Comparison of ENCODE assay signal across 2 cellular contexts in the genomic region with DNA sequence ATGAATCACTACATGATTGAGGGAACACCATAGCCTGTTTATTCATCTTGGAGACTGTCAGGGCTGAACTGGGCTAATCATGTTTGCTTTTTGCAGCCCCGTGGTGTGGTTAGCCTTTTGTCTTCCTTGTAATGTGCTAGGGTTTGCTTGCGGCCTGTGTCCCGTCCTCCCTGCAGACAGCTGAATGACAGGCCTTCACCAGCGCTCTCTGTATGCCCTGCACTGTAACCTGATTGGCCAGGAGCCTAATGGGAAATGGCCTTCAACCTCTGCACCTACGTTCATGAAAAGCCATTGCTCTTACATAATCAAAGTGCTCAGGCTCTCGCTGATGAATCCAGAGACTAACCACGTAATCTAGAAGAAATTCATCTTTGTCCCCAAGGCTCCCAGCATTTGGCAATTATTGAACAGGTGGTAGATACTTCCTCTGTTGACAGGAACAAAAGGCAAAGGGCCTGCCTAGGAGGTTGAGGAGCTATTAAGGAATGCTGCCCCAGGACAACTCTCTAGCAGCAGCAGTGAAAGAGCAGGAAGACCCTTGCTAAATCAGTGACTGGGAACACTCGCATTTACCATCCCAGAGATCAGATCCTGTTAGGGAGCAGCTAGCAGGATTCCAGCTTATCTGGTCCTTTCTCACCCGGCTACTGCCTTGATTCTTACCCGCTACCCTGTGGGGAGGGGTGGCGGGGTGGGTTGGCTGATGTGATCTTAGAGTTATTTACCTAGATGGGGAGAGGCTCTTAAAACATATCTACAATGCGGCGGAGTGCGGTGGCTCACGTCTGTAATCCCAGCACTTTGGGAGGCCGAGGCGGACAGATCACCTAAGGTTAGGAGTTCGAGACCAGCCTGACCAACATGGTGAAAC.
TF ChIP-seq lines count a peak whose summit lies in the region.

No MANE protein-coding gene starts in this region.

TF ChIP-seq in GM23338, 12 proteins besides CTCF, POLR2A, EP300 and RAD21:
- no peak for TF ChIP-seq STAT1 (IDR thresholded peaks at IDR 0.05; ENCODE audit: unreplicated experiment)
- TF ChIP-seq CREB1 (CRISPR knock-in tag; IDR thresholded peaks at IDR 0.05; ENCODE audit: low read depth), result no peak
- TF ChIP-seq, protein P1, sequence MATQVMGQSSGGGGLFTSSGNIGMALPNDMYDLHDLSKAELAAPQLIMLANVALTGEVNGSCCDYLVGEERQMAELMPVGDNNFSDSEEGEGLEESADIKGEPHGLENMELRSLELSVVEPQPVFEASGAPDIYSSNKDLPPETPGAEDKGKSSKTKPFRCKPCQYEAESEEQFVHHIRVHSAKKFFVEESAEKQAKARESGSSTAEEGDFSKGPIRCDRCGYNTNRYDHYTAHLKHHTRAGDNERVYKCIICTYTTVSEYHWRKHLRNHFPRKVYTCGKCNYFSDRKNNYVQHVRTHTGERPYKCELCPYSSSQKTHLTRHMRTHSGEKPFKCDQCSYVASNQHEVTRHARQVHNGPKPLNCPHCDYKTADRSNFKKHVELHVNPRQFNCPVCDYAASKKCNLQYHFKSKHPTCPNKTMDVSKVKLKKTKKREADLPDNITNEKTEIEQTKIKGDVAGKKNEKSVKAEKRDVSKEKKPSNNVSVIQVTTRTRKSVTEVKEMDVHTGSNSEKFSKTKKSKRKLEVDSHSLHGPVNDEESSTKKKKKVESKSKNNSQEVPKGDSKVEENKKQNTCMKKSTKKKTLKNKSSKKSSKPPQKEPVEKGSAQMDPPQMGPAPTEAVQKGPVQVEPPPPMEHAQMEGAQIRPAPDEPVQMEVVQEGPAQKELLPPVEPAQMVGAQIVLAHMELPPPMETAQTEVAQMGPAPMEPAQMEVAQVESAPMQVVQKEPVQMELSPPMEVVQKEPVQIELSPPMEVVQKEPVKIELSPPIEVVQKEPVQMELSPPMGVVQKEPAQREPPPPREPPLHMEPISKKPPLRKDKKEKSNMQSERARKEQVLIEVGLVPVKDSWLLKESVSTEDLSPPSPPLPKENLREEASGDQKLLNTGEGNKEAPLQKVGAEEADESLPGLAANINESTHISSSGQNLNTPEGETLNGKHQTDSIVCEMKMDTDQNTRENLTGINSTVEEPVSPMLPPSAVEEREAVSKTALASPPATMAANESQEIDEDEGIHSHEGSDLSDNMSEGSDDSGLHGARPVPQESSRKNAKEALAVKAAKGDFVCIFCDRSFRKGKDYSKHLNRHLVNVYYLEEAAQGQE (IDR thresholded peaks at IDR 0.05; ENCODE audit: unreplicated experiment), result no peak
- TF ChIP-seq ZNF114 (CRISPR knock-in tag; IDR thresholded peaks at IDR 0.05), result no peak
- no peak for TF ChIP-seq POLR2AphosphoS5 (IDR thresholded peaks at IDR 0.05; ENCODE audit: low read depth)
- no peak for TF ChIP-seq EZH2 (IDR thresholded peaks at IDR 0.05; ENCODE audit: low read depth, unreplicated experiment)
- TF ChIP-seq EZH2phosphoT487 (IDR thresholded peaks at IDR 0.05; ENCODE audit: unreplicated experiment), result no peak
- TF ChIP-seq, protein P2, sequence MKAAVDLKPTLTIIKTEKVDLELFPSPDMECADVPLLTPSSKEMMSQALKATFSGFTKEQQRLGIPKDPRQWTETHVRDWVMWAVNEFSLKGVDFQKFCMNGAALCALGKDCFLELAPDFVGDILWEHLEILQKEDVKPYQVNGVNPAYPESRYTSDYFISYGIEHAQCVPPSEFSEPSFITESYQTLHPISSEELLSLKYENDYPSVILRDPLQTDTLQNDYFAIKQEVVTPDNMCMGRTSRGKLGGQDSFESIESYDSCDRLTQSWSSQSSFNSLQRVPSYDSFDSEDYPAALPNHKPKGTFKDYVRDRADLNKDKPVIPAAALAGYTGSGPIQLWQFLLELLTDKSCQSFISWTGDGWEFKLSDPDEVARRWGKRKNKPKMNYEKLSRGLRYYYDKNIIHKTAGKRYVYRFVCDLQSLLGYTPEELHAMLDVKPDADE (IDR thresholded peaks at IDR 0.05), result no peak
- no peak for TF ChIP-seq NANOG (IDR thresholded peaks at IDR 0.05; ENCODE audit: borderline replicate concordance)

TF ChIP-seq in H1, 55 proteins besides CTCF, POLR2A, EP300 and RAD21:
- TF ChIP-seq, protein P3, sequence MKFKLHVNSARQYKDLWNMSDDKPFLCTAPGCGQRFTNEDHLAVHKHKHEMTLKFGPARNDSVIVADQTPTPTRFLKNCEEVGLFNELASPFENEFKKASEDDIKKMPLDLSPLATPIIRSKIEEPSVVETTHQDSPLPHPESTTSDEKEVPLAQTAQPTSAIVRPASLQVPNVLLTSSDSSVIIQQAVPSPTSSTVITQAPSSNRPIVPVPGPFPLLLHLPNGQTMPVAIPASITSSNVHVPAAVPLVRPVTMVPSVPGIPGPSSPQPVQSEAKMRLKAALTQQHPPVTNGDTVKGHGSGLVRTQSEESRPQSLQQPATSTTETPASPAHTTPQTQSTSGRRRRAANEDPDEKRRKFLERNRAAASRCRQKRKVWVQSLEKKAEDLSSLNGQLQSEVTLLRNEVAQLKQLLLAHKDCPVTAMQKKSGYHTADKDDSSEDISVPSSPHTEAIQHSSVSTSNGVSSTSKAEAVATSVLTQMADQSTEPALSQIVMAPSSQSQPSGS (IDR thresholded peaks at IDR 0.05; ENCODE audit: low read length), result no peak
